In genomic region chr3:187049462-187050101, GRCh38 we compare ENCODE assay signal across 20 cellular contexts.
A peak's percentile ranks its signal among the peaks of the same experiment; 100 is the strongest.
DNase-seq lines count a peak whose midpoint lies in the region; ATAC-seq and TF ChIP-seq lines count a peak whose summit lies in the region.
"Had no signal": no experiment of that assay in that cellular context is flagged by ENCODE, and none has a peak within 500 bp of the region (broad histone marks: within the 10 kb centered on the region; RNA-seq: fewer than 3 reads in every experiment).

No MANE protein-coding gene starts in this region.

- H3K27ac ChIP-seq in liver (ENCODE audit: low read depth in 1 of 2, low read length in 2 of 2) (no peak overlapping the region), neuronal stem cell (replicated peaks; ENCODE audit: low read length) (no peak overlapping the region)
- H3K27ac ChIP-seq: upper lobe of left lung had no signal

- H3K4me3 Mint-ChIP-seq in activated naive CD4-positive, alpha-beta T cell treated with anti-CD3 and anti-CD28 coated beads, Interleukin-2, amount 50 U/mL, for 24 hours = peak overlapping the region; percentile 48
- H3K4me3 Mint-ChIP-seq in T-helper 17 cell = peak overlapping the region; percentile 15
- H3K4me3 Mint-ChIP-seq in stimulated activated naive CD8-positive, alpha-beta T cell treated with anti-CD3 and anti-CD28 coated beads, Interleukin-15, Interleukin-2, amounts not matched to agents 100 ng/mL and 50 ng/mL, for 24 hours = peak overlapping the region; percentile 24
- H3K4me3 Mint-ChIP-seq: activated CD8-positive, alpha-beta memory T cell treated with anti-CD3 and anti-CD28 coated beads, Interleukin-2, amount 10 ng/mL, durations not matched to agents 7 days and 5 days; activated naive CD8-positive, alpha-beta T cell treated with anti-CD3 and anti-CD28 coated beads, Interleukin-2, amount 10 ng/mL, durations not matched to agents 7 days and 5 days; neural crest cell; WTC11 had no signal

- no peak overlapping the region for H3K4me3 ChIP-seq in liver (ENCODE audit: low read depth in 1 of 3, low read length in 3 of 3)
- H3K4me3 ChIP-seq in neuronal stem cell (ENCODE audit: low read length in 2 of 2) = no peak overlapping the region
- H3K4me3 ChIP-seq: skin epidermis, upper lobe of left lung had no signal

- no peak overlapping the region for H3K18ac ChIP-seq in neuronal stem cell (ENCODE audit: low read length)

- peaks cover 8 to 45% (median 34%) of the 10 kb centered on the region in 4 donors for H3K36me3 ChIP-seq in liver (ENCODE audit: control insufficient read depth in 4 of 4, insufficient read depth in 3 of 4, low read depth in 1 of 4, low read length in 3 of 4)
- H3K36me3 ChIP-seq in neuronal stem cell (replicated peaks in 1 of 2; ENCODE audit: control insufficient read depth in 2 of 2, insufficient read depth in 2 of 2, low read length in 2 of 2) = peaks cover 0 to 8% of the 10 kb centered on the region in 2 donors

- no peak overlapping the region for H3K4ac ChIP-seq in neuronal stem cell (ENCODE audit: low read length)

- no peak for TF ChIP-seq CTCF in liver (IDR thresholded peaks at IDR 0.05; ENCODE audit: low read depth, low read length, missing input control)

- H3K9me3 ChIP-seq in T-helper 17 cell (ENCODE audit: control insufficient read depth, low read length, poor library complexity, severe bottlenecking) (no peaks in the 10 kb centered on the region), liver (ENCODE audit: control insufficient read depth in 4 of 4, low read length in 3 of 4) (no peaks in the 10 kb centered on the region), neuronal stem cell (replicated peaks in 1 of 2; ENCODE audit: control insufficient read depth in 2 of 2, insufficient read depth in 1 of 2, low read depth in 1 of 2, low read length in 2 of 2) (no peaks in the 10 kb centered on the region)

- no peak overlapping the region for H2BK5ac ChIP-seq in neuronal stem cell (ENCODE audit: low read length)

- H3K9ac ChIP-seq in liver (ENCODE audit: low read depth in 1 of 2, low read length in 2 of 2) (no peak overlapping the region), neuronal stem cell (ENCODE audit: low read depth, low read length, poor library complexity) (no peak overlapping the region)

- no peak overlapping the region for H2BK120ac ChIP-seq in neuronal stem cell (ENCODE audit: low read depth, low read length)

- no peaks in the 10 kb centered on the region for H3K79me1 ChIP-seq in neuronal stem cell (ENCODE audit: low read depth, low read length)

- H3K36me3 Mint-ChIP-seq in activated naive CD4-positive, alpha-beta T cell treated with anti-CD3 and anti-CD28 coated beads, Interleukin-2, amount 50 U/mL, for 24 hours = peaks cover 57% of the 10 kb centered on the region
- H3K36me3 Mint-ChIP-seq in T-helper 17 cell (ENCODE audit: low read depth) = peaks cover 31% of the 10 kb centered on the region
- H3K36me3 Mint-ChIP-seq in stimulated activated naive CD8-positive, alpha-beta T cell treated with anti-CD3 and anti-CD28 coated beads, Interleukin-15, Interleukin-2, amounts not matched to agents 100 ng/mL and 50 ng/mL, for 24 hours (ENCODE audit: low read depth) = peaks cover 90% of the 10 kb centered on the region

- no peak overlapping the region for H2AFZ ChIP-seq in neuronal stem cell (ENCODE audit: low read length)

- no peaks in the 10 kb centered on the region for H3K9me3 Mint-ChIP-seq in activated naive CD4-positive, alpha-beta T cell treated with anti-CD3 and anti-CD28 coated beads, Interleukin-2, amount 50 U/mL, for 24 hours
- H3K9me3 Mint-ChIP-seq in stimulated activated naive CD8-positive, alpha-beta T cell treated with anti-CD3 and anti-CD28 coated beads, Interleukin-15, Interleukin-2, amounts not matched to agents 100 ng/mL and 50 ng/mL, for 24 hours = peaks cover 13% of the 10 kb centered on the region

- no peak overlapping the region for H4K8ac ChIP-seq in neuronal stem cell (ENCODE audit: low read depth, low read length)

- TF ChIP-seq RAD21 in liver (IDR thresholded peaks at IDR 0.05) = peak in 1 of 2 donors; percentile 3

- no peak overlapping the region for H2AK5ac ChIP-seq in neuronal stem cell (ENCODE audit: low read depth, low read length)

- H3K27me3 Mint-ChIP-seq in activated naive CD4-positive, alpha-beta T cell treated with anti-CD3 and anti-CD28 coated beads, Interleukin-2, amount 50 U/mL, for 24 hours = no peaks in the 10 kb centered on the region
- H3K27me3 Mint-ChIP-seq in T-helper 17 cell = no peaks in the 10 kb centered on the region
- no peaks in the 10 kb centered on the region for H3K27me3 Mint-ChIP-seq in stimulated activated naive CD8-positive, alpha-beta T cell treated with anti-CD3 and anti-CD28 coated beads, Interleukin-15, Interleukin-2, amounts not matched to agents 100 ng/mL and 50 ng/mL, for 24 hours
- H3K27me3 Mint-ChIP-seq: activated CD8-positive, alpha-beta memory T cell treated with anti-CD3 and anti-CD28 coated beads, Interleukin-2, amount 10 ng/mL, durations not matched to agents 7 days and 5 days; activated naive CD8-positive, alpha-beta T cell treated with anti-CD3 and anti-CD28 coated beads, Interleukin-2, amount 10 ng/mL, durations not matched to agents 7 days and 5 days had no signal

- H4K91ac ChIP-seq in neuronal stem cell (ENCODE audit: low read depth, low read length, poor library complexity) = no peak overlapping the region

- H3K27me3 ChIP-seq in liver (ENCODE audit: control insufficient read depth in 4 of 4, insufficient read depth in 4 of 4, low read length in 3 of 4) (no peaks in the 10 kb centered on the region), neuronal stem cell (ENCODE audit: control insufficient read depth in 3 of 3, insufficient read depth in 3 of 3, low read depth in 1 of 3, low read length in 3 of 3) (no peaks in the 10 kb centered on the region)
- H3K27me3 ChIP-seq: upper lobe of left lung had no signal

- no peak for ATAC-seq in T-helper 17 cell
- ATAC-seq: activated CD8-positive, alpha-beta memory T cell treated with anti-CD3 and anti-CD28 coated beads, Interleukin-2, amount 10 ng/mL, durations not matched to agents 7 days and 5 days; left cardiac atrium; WTC11 had no signal

- no peak overlapping the region for H3K14ac ChIP-seq in neuronal stem cell (ENCODE audit: low read length)

- peaks cover 83% of the 10 kb centered on the region for H3K4me1 Mint-ChIP-seq in activated naive CD4-positive, alpha-beta T cell treated with anti-CD3 and anti-CD28 coated beads, Interleukin-2, amount 50 U/mL, for 24 hours
- peaks cover 39% of the 10 kb centered on the region for H3K4me1 Mint-ChIP-seq in T-helper 17 cell
- H3K4me1 Mint-ChIP-seq in stimulated activated naive CD8-positive, alpha-beta T cell treated with anti-CD3 and anti-CD28 coated beads, Interleukin-15, Interleukin-2, amounts not matched to agents 100 ng/mL and 50 ng/mL, for 24 hours (ENCODE audit: low read depth) = peaks cover 83% of the 10 kb centered on the region
- H3K4me1 Mint-ChIP-seq: neural crest cell, WTC11 had no signal

- no peak overlapping the region for H3K4me2 ChIP-seq in neuronal stem cell (ENCODE audit: insufficient read depth, low read length, poor library complexity, severe bottlenecking)

- peak overlapping the region; percentile 94 for H3K27ac Mint-ChIP-seq in activated naive CD4-positive, alpha-beta T cell treated with anti-CD3 and anti-CD28 coated beads, Interleukin-2, amount 50 U/mL, for 24 hours
- H3K27ac Mint-ChIP-seq in T-helper 17 cell = peak overlapping the region; percentile 62
- H3K27ac Mint-ChIP-seq in stimulated activated naive CD8-positive, alpha-beta T cell treated with anti-CD3 and anti-CD28 coated beads, Interleukin-15, Interleukin-2, amounts not matched to agents 100 ng/mL and 50 ng/mL, for 24 hours = peak overlapping the region; percentile 82
- H3K27ac Mint-ChIP-seq: WTC11 had no signal

- H3K23ac ChIP-seq in neuronal stem cell (ENCODE audit: low read depth, low read length, poor library complexity) = no peak overlapping the region

- no peak overlapping the region for H2BK15ac ChIP-seq in neuronal stem cell (ENCODE audit: low read length)

- H2BK12ac ChIP-seq in neuronal stem cell (ENCODE audit: low read length) = no peak overlapping the region

- WGBS in liver = 64% methylated on average over 5 of the region's 5 CpGs
- WGBS in neuronal stem cell (ENCODE audit: extremely low coverage in 2 of 2, insufficient read length in 2 of 2, insufficient replicate concordance in 1 of 2), 2 donors = no CpG with 5 or more reads among the region's 5 CpGs

- peaks cover 3 to 49% (median 40%) of the 10 kb centered on the region in 4 donors for H3K4me1 ChIP-seq in liver (ENCODE audit: control insufficient read depth in 4 of 4, insufficient read depth in 4 of 4, low read length in 3 of 4)
- no peaks in the 10 kb centered on the region for H3K4me1 ChIP-seq in neuronal stem cell (ENCODE audit: control insufficient read depth in 2 of 2, insufficient read depth in 1 of 2, low read depth in 1 of 2, low read length in 2 of 2)

- no peak for DNase-seq in activated naive CD4-positive, alpha-beta T cell treated with Interleukin-2 at 50 U/mL for 16 hours
- no peak for DNase-seq in T-helper 17 cell
- no peak for DNase-seq in activated CD8-positive, alpha-beta memory T cell treated with anti-CD3 and anti-CD28 coated beads, Interleukin-2, amount 50 U/mL, for 48 hours
- no peak for DNase-seq in neuronal stem cell (ENCODE audit: low spot score)
- DNase-seq in NCI-H2081 treated with DMSO at 0.1 percent for 48 hours (lab: John Stamatoyannopoulos, UW) = no peak
- DNase-seq: activated CD8-positive, alpha-beta memory T cell treated with anti-CD3 and anti-CD28 coated beads, Interleukin-2, amount 10 ng/mL, durations not matched to agents 7 days and 5 days; activated naive CD8-positive, alpha-beta T cell treated with anti-CD3 and anti-CD28 coated beads, Interleukin-2, amount 10 ng/mL, durations not matched to agents 7 days and 5 days; effector CD8-positive, alpha-beta T cell; glutamatergic neuron; left cardiac atrium; NCI-H1105 treated with DMSO at 0.1 percent for 48 hours; NCI-H510A; T-helper 9 cell; upper lobe of left lung had no signal
